In genomic region chrX:107673401-107673800, GRCh38 we compare ENCODE assay signal across 8 cellular contexts. TPM values are rescaled to one million over a fixed set of nuclear protein-coding genes. Genes with fewer than 3 reads are reported as not detected.
DNase-seq lines count a peak whose midpoint lies in the region; TF ChIP-seq lines count a peak whose summit lies in the region.

No MANE protein-coding gene starts in this region.

- H2AFZ ChIP-seq in PC-9: no peak overlapping the region

- H3K9me3 Mint-ChIP-seq in activated naive CD4-positive, alpha-beta T cell treated with anti-CD3 and anti-CD28 coated beads for 36 hours: no peaks in the 10 kb centered on the region

- H4K20me1 ChIP-seq in PC-9 (ENCODE audit: insufficient read depth): no peaks in the 10 kb centered on the region

- H3K9ac ChIP-seq in iPS-20b (ENCODE audit: low read depth, low read length): no peak overlapping the region

- no peak for DNase-seq in activated naive CD4-positive, alpha-beta T cell treated with anti-CD3 and anti-CD28 coated beads for 36 hours
- DNase-seq in activated naive CD4-positive, alpha-beta T cell treated with Interleukin-2 at 50 U/mL for 16 hours: no peak
- no peak for DNase-seq in PC-9
- no peak for DNase-seq in tibial nerve (ENCODE audit: low spot score in 2 of 2)
- no peak for DNase-seq in effector CD8-positive, alpha-beta T cell (lab: John Stamatoyannopoulos, UW)
- no peak for DNase-seq in activated CD8-positive, alpha-beta memory T cell treated with anti-CD3 and anti-CD28 coated beads, Interleukin-2, amount 50 U/mL, for 4 hours
- no peak for DNase-seq in NCI-H510A (lab: John Stamatoyannopoulos, UW)

- peaks cover 49% of the 10 kb centered on the region for H3K4me1 ChIP-seq in PC-9 (replicated peaks; ENCODE audit: insufficient read depth)
- no peaks in the 10 kb centered on the region; the same call in 1 of the 2 replicates for H3K4me1 ChIP-seq in iPS-20b (ENCODE audit: insufficient read depth, low read length)
- peaks cover 0 to 30% (median 15%) of the 10 kb centered on the region in 4 donors for H3K4me1 ChIP-seq in tibial nerve

- 73 to 79% methylated on average over 6 of the region's 6 CpGs for WGBS in tibial nerve, 2 donors

- H3K4me3 ChIP-seq in PC-9 (no peak overlapping the region; the same call in 1 of the 2 replicates), iPS-20b (ENCODE audit: low read length) (0 out of 2 replicates have a peak overlapping the region, but pooled peaks have one; percentile 13), tibial nerve (peak overlapping the region in 2 of 4 donors; percentile 3 to 7)

- no TSS peak for BruUV-seq in PC-9 (replicated peaks; lab: Mats Ljungman, UMichigan)

- POLR2A ChIA-PET in PC-9 (lab: Charles Lee; ENCODE audit: unreplicated experiment): interaction anchor here (0.7 to 1.0 kb wide), 2 partner anchors 19 to 43 kb away, joined by 6 to 19 read pairs; no protein-coding TSS in a partner anchor

- H3K9me3 ChIP-seq in PC-9 (ENCODE audit: insufficient read depth, low read depth): no peaks in the 10 kb centered on the region
- no peaks in the 10 kb centered on the region for H3K9me3 ChIP-seq in iPS-20b (ENCODE audit: insufficient read depth, low read depth, low read length)
- H3K9me3 ChIP-seq in tibial nerve: no peaks in the 10 kb centered on the region

- H3K4me3 Mint-ChIP-seq in activated naive CD4-positive, alpha-beta T cell treated with anti-CD3 and anti-CD28 coated beads for 36 hours: peak overlapping the region; percentile 22

- H3K27ac ChIP-seq in PC-9: no peak overlapping the region
- no peak overlapping the region for H3K27ac ChIP-seq in iPS-20b (ENCODE audit: low read length)
- H3K27ac ChIP-seq in tibial nerve: peak overlapping the region; percentile 94 to 99 (median 96)

- H3K27me3 ChIP-seq in PC-9 (ENCODE audit: insufficient read depth, low read depth) (no peaks in the 10 kb centered on the region), iPS-20b (ENCODE audit: insufficient read depth, low read length) (no peaks in the 10 kb centered on the region), tibial nerve (peaks cover 0 to 4% of the 10 kb centered on the region in 2 donors)

- peaks cover 25% of the 10 kb centered on the region for H3F3A ChIP-seq in PC-9 (ENCODE audit: insufficient read depth, low read depth)

- peaks cover 54% of the 10 kb centered on the region for H3K4me1 Mint-ChIP-seq in activated naive CD4-positive, alpha-beta T cell treated with anti-CD3 and anti-CD28 coated beads for 36 hours (ENCODE audit: low read depth)

- H3K27ac Mint-ChIP-seq in activated naive CD4-positive, alpha-beta T cell treated with anti-CD3 and anti-CD28 coated beads for 36 hours: peak overlapping the region; percentile 74

- TF ChIP-seq POLR2A in tibial nerve (IDR thresholded peaks at IDR 0.05): no peak

- H3K36me3 Mint-ChIP-seq in activated naive CD4-positive, alpha-beta T cell treated with anti-CD3 and anti-CD28 coated beads for 36 hours (ENCODE audit: low read depth): no peaks in the 10 kb centered on the region

- no peak for TF ChIP-seq CTCF in PC-9 (conservative IDR thresholded peaks at IDR 0.05)
- no peak for TF ChIP-seq CTCF in tibial nerve (IDR thresholded peaks at IDR 0.05)

- peak overlapping the region; percentile 63 for H3K4me2 ChIP-seq in PC-9

- H3K27me3 Mint-ChIP-seq in activated naive CD4-positive, alpha-beta T cell treated with anti-CD3 and anti-CD28 coated beads for 36 hours (ENCODE audit: low read depth): no peaks in the 10 kb centered on the region

- no peaks in the 10 kb centered on the region for H3K9me2 ChIP-seq in PC-9 (ENCODE audit: insufficient read depth)

- no peak for TF ChIP-seq EP300 in tibial nerve (IDR thresholded peaks at IDR 0.05)

- CTCF ChIA-PET in activated naive CD4-positive, alpha-beta T cell treated with anti-CD3 and anti-CD28 coated beads for 36 hours (lab: Charles Lee): interaction anchor here (0.6 to 9.8 kb wide), 22 partner anchors 10 to 220 kb away, joined by 3 to 171 read pairs (median 6); partner anchors contain the start of genes NCBP2L and TSC22D3
- CTCF ChIA-PET in PC-9 (lab: Charles Lee): interaction anchor here (0.7 to 2.9 kb wide), 11 partner anchors 13 to 945 kb away, joined by 3 to 21 read pairs (median 5); partner anchors contain the start of genes ATG4A, NCBP2L, PSMD10 and TSC22D3

- H3K36me3 ChIP-seq in PC-9 (ENCODE audit: low read depth): no peaks in the 10 kb centered on the region
- H3K36me3 ChIP-seq in iPS-20b (ENCODE audit: insufficient read depth, low read depth, low read length): no peaks in the 10 kb centered on the region
- H3K36me3 ChIP-seq in tibial nerve: no peaks in the 10 kb centered on the region

- H3K79me2 ChIP-seq in PC-9 (ENCODE audit: low read depth): peaks cover 19% of the 10 kb centered on the region

- intact Hi-C loops in activated naive CD4-positive, alpha-beta T cell treated with anti-CD3 and anti-CD28 coated beads for 36 hours (cut with micrococcal nuclease): loop anchor here (1.0 kb wide), 2 partner anchors 221 to 399 kb away; no protein-coding TSS in a partner anchor
- intact Hi-C loops in PC-9 (cut with micrococcal nuclease; ENCODE audit: unreplicated experiment): loop anchor here (1.0 kb wide), 2 partner anchors 44 to 102 kb away; partner anchors contain the start of gene TSC22D3

RNA-seq across cellular contexts. Expression of gene PRPS1, which starts 45.1 kb away (rescaled TPM):
- 100 to 1,000 TPM; 195 to 196 TPM for total RNA-seq in activated naive CD4-positive, alpha-beta T cell treated with anti-CD3 and anti-CD28 coated beads for 36 hours
- total RNA-seq in PC-9 (2021): 67.4 and 67.9 TPM in 2 replicates
- total RNA-seq in tibial nerve: 10 to 100 TPM; 19.0 to 33.3 (median 28.9) TPM

Comparison
In these comparisons a context has a peak if more than half of its experiments do, and no peak if none do; other contexts are left out.
1. H3K27ac ChIP-seq: peak in tibial nerve (4 of 4); none in PC-9 (single experiment) and iPS-20b (single experiment).